22 cellular contexts compared by ENCODE assay signal in genomic region chr22:37692627-37693285, GRCh38.
"Had no signal": no experiment of that assay in that cellular context is flagged by ENCODE, and none has a peak within 500 bp of the region (broad histone marks: within the 10 kb centered on the region; RNA-seq: fewer than 3 reads in every experiment).

No MANE protein-coding gene starts in this region.

- H2AFZ ChIP-seq: hepatocyte had no signal

- FAIRE-seq: colon, endothelial cell of umbilical vein had no signal

- H3K4me3 ChIP-seq: hepatocyte, lung, psoas muscle, spleen, thoracic aorta, transverse colon had no signal

- DNase-seq: dermis blood vessel endothelial cell; foreskin melanocyte; head of caudate nucleus; left colon; left ventricle myocardium superior; mesendoderm; naive B cell; psoas muscle; retina; spleen; stimulated activated CD4-positive, alpha-beta T cell treated with anti-CD3 and anti-CD28 coated beads, Interleukin-15, amount 100 ng/mL, for 24 hours; stimulated activated CD4-positive, alpha-beta T cell treated with anti-CD3 and anti-CD28 coated beads, Interleukin-1b, Interleukin-23, amount 100 ng/mL, for 48 hours; stimulated activated CD4-positive, alpha-beta T cell treated with anti-CD3 and anti-CD28 coated beads, Interleukin-4, amount 100 ng/mL, for 24 hours; stimulated activated naive CD8-positive, alpha-beta T cell treated with anti-CD3 and anti-CD28 coated beads, Interleukin-15, amount 100 ng/mL, for 72 hours; transverse colon had no signal

- H3K27me3 ChIP-seq: hepatocyte, spleen, transverse colon had no signal

- H3K4me2 ChIP-seq: hepatocyte had no signal

- ATAC-seq: left colon; left ventricle myocardium superior; psoas muscle; sciatic nerve; stimulated activated memory B cell treated with anti-CD40 and anti-IgM and Interleukin-4, amounts not matched to agents 10 μg/mL and 1 μg/mL and 100 μg/mL, for 72 hours; stimulated activated naive CD8-positive, alpha-beta T cell treated with anti-CD3 and anti-CD28 coated beads, Interleukin-15, amount 100 ng/mL, for 72 hours had no signal

- H3K27ac ChIP-seq: hepatocyte, psoas muscle, spleen, thoracic aorta, transverse colon had no signal

- H3K9me3 ChIP-seq: psoas muscle, spleen, thoracic aorta, transverse colon had no signal
